ENCODE assay signal across 16 cellular contexts in the genomic region with DNA sequence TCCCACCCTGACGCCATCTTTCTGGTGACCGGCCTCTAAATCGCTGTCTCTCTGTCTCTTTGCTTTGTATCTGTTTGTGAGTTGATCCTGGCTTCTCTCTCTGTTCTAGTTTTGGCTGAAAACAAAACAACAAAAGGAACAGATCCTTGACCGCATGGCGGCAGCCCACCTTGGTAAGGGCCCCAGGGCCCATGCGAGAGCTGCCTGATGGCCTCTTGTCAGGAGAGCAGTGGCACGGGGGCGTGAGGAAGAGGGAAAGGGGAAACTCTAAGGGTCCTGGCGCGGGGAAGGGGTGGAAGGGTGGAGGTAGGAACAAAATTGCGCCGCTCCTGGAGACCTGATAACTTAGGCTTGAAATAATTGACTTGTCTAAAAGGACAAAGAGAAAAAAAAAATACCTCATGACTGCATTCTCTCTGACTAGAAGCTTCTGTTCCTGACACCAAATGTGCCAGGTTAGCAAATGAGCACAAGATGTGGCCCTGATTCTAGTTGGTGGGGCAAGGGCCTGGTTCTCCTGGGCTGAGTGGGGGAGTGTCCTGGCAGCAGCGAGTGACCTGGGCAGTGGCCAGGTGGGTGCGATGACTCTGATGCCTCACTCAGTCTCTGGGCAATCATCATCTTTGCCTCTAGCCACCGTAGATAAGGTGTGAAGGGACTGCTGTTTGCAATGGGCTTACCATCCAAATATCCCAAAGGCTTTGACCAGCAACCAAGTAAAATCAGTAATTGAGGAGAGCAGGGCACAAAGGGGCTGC.
"Had no signal": no experiment of that assay in that cellular context is flagged by ENCODE, and none has a peak within 500 bp of the region (broad histone marks: within the 10 kb centered on the region; RNA-seq: fewer than 3 reads in every experiment).

No MANE protein-coding gene starts in this region.

- H3K4me3 ChIP-seq: esophagus squamous epithelium, neural progenitor cell, ovary, smooth muscle cell, suprapubic skin, upper lobe of left lung had no signal

- H3K4me2 ChIP-seq: neural progenitor cell, smooth muscle cell had no signal

- H3K9me3 ChIP-seq: esophagus squamous epithelium, ovary, suprapubic skin, upper lobe of left lung had no signal

- H3K27ac ChIP-seq: esophagus squamous epithelium, neural progenitor cell, ovary, suprapubic skin, upper lobe of left lung had no signal

- H3K36me3 ChIP-seq: neural progenitor cell, ovary had no signal

- H3K4me1 ChIP-seq: neural progenitor cell, suprapubic skin, upper lobe of left lung had no signal

- H2AFZ ChIP-seq: neural progenitor cell had no signal

- ATAC-seq: activated CD8-positive, alpha-beta T cell treated with anti-CD3 and anti-CD28 coated beads for 36 hours; T-cell had no signal

- DNase-seq: activated CD4-positive, alpha-beta T cell treated with anti-CD3 and anti-CD28 coated beads for 4 hours; activated CD8-positive, alpha-beta memory T cell treated with anti-CD3 and anti-CD28 coated beads, Interleukin-2, amount 50 U/mL, for 4 hours; activated CD8-positive, alpha-beta T cell treated with anti-CD3 and anti-CD28 coated beads for 36 hours; activated naive CD4-positive, alpha-beta T cell treated with anti-CD3 and anti-CD28 coated beads, Interleukin-2, amount 10 ng/mL, durations not matched to agents 7 days and 5 days; amniotic stem cell; esophagus squamous epithelium; foreskin fibroblast; ovary; retina; T-cell had no signal

- H3K9ac ChIP-seq: neural progenitor cell had no signal

- H3K9me3 Mint-ChIP-seq: activated CD8-positive, alpha-beta T cell treated with anti-CD3 and anti-CD28 coated beads for 36 hours; activated naive CD4-positive, alpha-beta T cell treated with anti-CD3 and anti-CD28 coated beads, Interleukin-2, amount 10 ng/mL, durations not matched to agents 7 days and 5 days; activated T-helper 1 cell treated with anti-CD3 and anti-CD28 coated beads, Interleukin-12 subunit alpha, Interleukin-12 subunit beta, Interleukin-2, Interleukin-4 antibody, amounts not matched to agents 30 ng/mL and 10 ng/mL and 1 ng/mL, durations not matched to agents 14 hours and 24 hours and 36 hours; T-cell had no signal

- H3K27ac Mint-ChIP-seq: activated CD8-positive, alpha-beta T cell treated with anti-CD3 and anti-CD28 coated beads for 36 hours; activated naive CD4-positive, alpha-beta T cell treated with anti-CD3 and anti-CD28 coated beads, Interleukin-2, amount 10 ng/mL, durations not matched to agents 7 days and 5 days; activated T-helper 1 cell treated with anti-CD3 and anti-CD28 coated beads, Interleukin-12 subunit alpha, Interleukin-12 subunit beta, Interleukin-2, Interleukin-4 antibody, amounts not matched to agents 30 ng/mL and 10 ng/mL and 1 ng/mL, durations not matched to agents 14 hours and 24 hours and 36 hours; brain; neural progenitor cell had no signal

- H3K27me3 ChIP-seq: esophagus squamous epithelium, neural progenitor cell, ovary, suprapubic skin, upper lobe of left lung had no signal
